15 cellular contexts compared by ENCODE assay signal in genomic region chr16:8696880-8697279, GRCh38. TPM values are rescaled to one million over a fixed set of nuclear protein-coding genes. Genes with fewer than 3 reads are reported as not detected.
DNase-seq lines count a peak whose midpoint lies in the region; ATAC-seq, FAIRE-seq and TF ChIP-seq lines count a peak whose summit lies in the region.
"Had no signal": no experiment of that assay in that cellular context is flagged by ENCODE, and none has a peak within 500 bp of the region (broad histone marks: within the 10 kb centered on the region; RNA-seq: fewer than 3 reads in every experiment).

No MANE protein-coding gene starts in this region.

- DNase-seq in CD4-positive, CD25-positive, alpha-beta regulatory T cell: no peak
- DNase-seq in T-helper 17 cell (no peak), HepG2 (ENCODE audit: low spot score) (no peak), neural crest cell (ENCODE audit: low read depth, low spot score) (no peak), smooth muscle cell (lab: John Stamatoyannopoulos, UW; ENCODE audit: unreplicated experiment) (no peak), activated T-cell treated with anti-CD3 and anti-CD28 coated beads for 4 hours (no peak)
- no peak for DNase-seq in activated naive CD8-positive, alpha-beta T cell treated with anti-CD3 and anti-CD28 coated beads, Interleukin-2, amount 50 U/mL, for 24 hours
- DNase-seq: ACHN; CD4-positive, alpha-beta T cell; DMS79 had no signal

- H3K27ac Mint-ChIP-seq in CD4-positive, CD25-positive, alpha-beta regulatory T cell: peak overlapping the region in 2 of 3 donors; percentile 67 to 71
- H3K27ac Mint-ChIP-seq in T-helper 17 cell (peak overlapping the region; percentile 14), neural crest cell (ENCODE audit: unreplicated experiment) (peak overlapping the region; percentile 67)
- no peak overlapping the region for H3K27ac Mint-ChIP-seq in activated naive CD8-positive, alpha-beta T cell treated with anti-CD3 and anti-CD28 coated beads, Interleukin-2, amount 50 U/mL, for 24 hours
- H3K27ac Mint-ChIP-seq: CD4-positive, alpha-beta T cell; GM23338 had no signal

- H3K9me3 Mint-ChIP-seq in CD4-positive, CD25-positive, alpha-beta regulatory T cell: no peaks in the 10 kb centered on the region
- H3K9me3 Mint-ChIP-seq in neural crest cell: no peaks in the 10 kb centered on the region
- H3K9me3 Mint-ChIP-seq in activated naive CD8-positive, alpha-beta T cell treated with anti-CD3 and anti-CD28 coated beads, Interleukin-2, amount 50 U/mL, for 24 hours: no peaks in the 10 kb centered on the region
- H3K9me3 Mint-ChIP-seq: CD4-positive, alpha-beta T cell; GM23338 had no signal

- no peaks in the 10 kb centered on the region for H3K9me3 ChIP-seq in CD4-positive, CD25-positive, alpha-beta regulatory T cell (ENCODE audit: control insufficient read depth in 2 of 2, low read length in 2 of 2)
- no peaks in the 10 kb centered on the region for H3K9me3 ChIP-seq in T-helper 17 cell (ENCODE audit: control insufficient read depth, low read length, poor library complexity, severe bottlenecking)
- no peaks in the 10 kb centered on the region for H3K9me3 ChIP-seq in HepG2 (ENCODE audit: low read length)
- H3K9me3 ChIP-seq in smooth muscle cell (replicated peaks; ENCODE audit: low read depth): no peaks in the 10 kb centered on the region
- H3K9me3 ChIP-seq: BLaER1 treated with 17β-estradiol and CSF1 and Interleukin-3, amounts not matched to agents 10 nM and 100 nM; HAP-1 had no signal

- no peak for ATAC-seq in CD4-positive, CD25-positive, alpha-beta regulatory T cell (ENCODE audit: low read depth in 2 of 2)
- ATAC-seq in T-helper 17 cell (no peak), HepG2 (no peak)
- no peak for ATAC-seq in activated naive CD8-positive, alpha-beta T cell treated with anti-CD3 and anti-CD28 coated beads, Interleukin-2, amount 50 U/mL, for 24 hours
- ATAC-seq: GM23338 had no signal

- H3K4me1 Mint-ChIP-seq in CD4-positive, CD25-positive, alpha-beta regulatory T cell: peaks cover 0 to 4% (median under 1%) of the 10 kb centered on the region in 4 donors
- H3K4me1 Mint-ChIP-seq in T-helper 17 cell: peaks cover 7% of the 10 kb centered on the region
- H3K4me1 Mint-ChIP-seq in neural crest cell: peaks cover 13% of the 10 kb centered on the region
- no peaks in the 10 kb centered on the region for H3K4me1 Mint-ChIP-seq in activated naive CD8-positive, alpha-beta T cell treated with anti-CD3 and anti-CD28 coated beads, Interleukin-2, amount 50 U/mL, for 24 hours

- H3K9ac ChIP-seq in HepG2 (ENCODE audit: insufficient read depth, low read depth, low read length): no peak overlapping the region
- H3K9ac ChIP-seq in smooth muscle cell (ENCODE audit: low read depth): no peak overlapping the region
- H3K9ac ChIP-seq: BLaER1 treated with 17β-estradiol and CSF1 and Interleukin-3, amounts not matched to agents 10 nM and 100 nM had no signal

- no peak for FAIRE-seq in HepG2 (lab: Jason Lieb, UNC)
- FAIRE-seq: GM12892 had no signal

- CTCF ChIA-PET in HepG2 (lab: Yijun Ruan, JAX; ENCODE audit: low intra/inter-chr PET ratio, low total read pairs): no interaction called here

- no peak overlapping the region for H3K4me3 Mint-ChIP-seq in CD4-positive, CD25-positive, alpha-beta regulatory T cell
- H3K4me3 Mint-ChIP-seq in T-helper 17 cell: no peak overlapping the region
- H3K4me3 Mint-ChIP-seq in neural crest cell: no peak overlapping the region
- H3K4me3 Mint-ChIP-seq in activated naive CD8-positive, alpha-beta T cell treated with anti-CD3 and anti-CD28 coated beads, Interleukin-2, amount 50 U/mL, for 24 hours: no peak overlapping the region
- H3K4me3 Mint-ChIP-seq: CD4-positive, alpha-beta T cell; GM23338 had no signal

- POLR2A ChIA-PET in HepG2 (lab: Yijun Ruan, JAX): no interaction called here

- BruUV-seq in HepG2 (replicated peaks; lab: Mats Ljungman, UMichigan): no TSS peak

- TF ChIP-seq CTCF in HepG2 (CRISPR knock-in tag; IDR thresholded peaks at IDR 0.05) (no peak), neural crest cell (conservative IDR thresholded peaks at IDR 0.05) (no peak), smooth muscle cell (IDR thresholded peaks at IDR 0.05; ENCODE audit: borderline replicate concordance, insufficient read depth, poor library complexity, severe bottlenecking) (no peak)

- H3K27me3 ChIP-seq in CD4-positive, CD25-positive, alpha-beta regulatory T cell (ENCODE audit: control insufficient read depth, insufficient read depth, low read length): no peaks in the 10 kb centered on the region
- H3K27me3 ChIP-seq in HepG2 (ENCODE audit: control insufficient read depth in 1 of 2, insufficient read depth in 2 of 2, low read length in 2 of 2) (no peaks in the 10 kb centered on the region), smooth muscle cell (ENCODE audit: low read depth) (no peaks in the 10 kb centered on the region)
- H3K27me3 ChIP-seq: BLaER1 treated with 17β-estradiol and CSF1 and Interleukin-3, amounts not matched to agents 10 nM and 100 nM had no signal

- H3K36me3 ChIP-seq in CD4-positive, CD25-positive, alpha-beta regulatory T cell (ENCODE audit: control insufficient read depth, insufficient read depth, low read length): no peaks in the 10 kb centered on the region
- peaks cover 4 to 5% of the 10 kb centered on the region in 2 experiments; a peak in 2 of 5 replicates for H3K36me3 ChIP-seq in HepG2 (replicated peaks in 1 of 2; ENCODE audit: control insufficient read depth in 1 of 2, insufficient read depth in 2 of 2, low read length in 2 of 2)
- H3K36me3 ChIP-seq in smooth muscle cell (ENCODE audit: low read depth): no peaks in the 10 kb centered on the region
- H3K36me3 ChIP-seq: HAP-1 had no signal

- H2AFZ ChIP-seq in HepG2 (ENCODE audit: low read length): no peak overlapping the region
- H2AFZ ChIP-seq in smooth muscle cell (ENCODE audit: low read depth): no peak overlapping the region
- H2AFZ ChIP-seq: GM23338 had no signal

- in situ Hi-C loops in HepG2 (cut with HindIII; ENCODE audit: extremely low pct_ligation_motif_present, low pct_unique_long_range_greater_than_20kb): no loop called here

- H3K4me2 ChIP-seq in HepG2 (ENCODE audit: low read depth, low read length) (no peak overlapping the region), smooth muscle cell (no peak overlapping the region)
- H3K4me2 ChIP-seq: BLaER1 treated with 17β-estradiol and CSF1 and Interleukin-3, amounts not matched to agents 10 nM and 100 nM; GM23338 had no signal

- H3K36me3 Mint-ChIP-seq in CD4-positive, CD25-positive, alpha-beta regulatory T cell: peaks cover 21% of the 10 kb centered on the region
- peaks cover 7% of the 10 kb centered on the region for H3K36me3 Mint-ChIP-seq in T-helper 17 cell (ENCODE audit: low read depth)
- H3K36me3 Mint-ChIP-seq in neural crest cell (ENCODE audit: low read depth): no peaks in the 10 kb centered on the region
- H3K36me3 Mint-ChIP-seq in activated naive CD8-positive, alpha-beta T cell treated with anti-CD3 and anti-CD28 coated beads, Interleukin-2, amount 50 U/mL, for 24 hours (ENCODE audit: low read depth): peaks cover 1% of the 10 kb centered on the region

- H3K27me3 Mint-ChIP-seq in CD4-positive, CD25-positive, alpha-beta regulatory T cell: no peaks in the 10 kb centered on the region
- H3K27me3 Mint-ChIP-seq in T-helper 17 cell (no peaks in the 10 kb centered on the region), neural crest cell (ENCODE audit: low read depth) (no peaks in the 10 kb centered on the region)
- H3K27me3 Mint-ChIP-seq in activated naive CD8-positive, alpha-beta T cell treated with anti-CD3 and anti-CD28 coated beads, Interleukin-2, amount 50 U/mL, for 24 hours: no peaks in the 10 kb centered on the region
- H3K27me3 Mint-ChIP-seq: CD4-positive, alpha-beta T cell had no signal

- 88% methylated on average over 12 of the region's 12 CpGs for WGBS in HepG2 (ENCODE audit: low lambda C conversion rate)
- WGBS in smooth muscle cell (ENCODE audit: low lambda C conversion rate): 82% methylated on average over 12 of the region's 12 CpGs

- intact Hi-C loops in HepG2 (cut with micrococcal nuclease; ENCODE audit: unreplicated experiment): no loop called here

- no peak overlapping the region for H3K4me3 ChIP-seq in CD4-positive, CD25-positive, alpha-beta regulatory T cell (ENCODE audit: low read depth, low read length)
- no peak overlapping the region for H3K4me3 ChIP-seq in HepG2 (replicated peaks in 1 of 3; ENCODE audit: insufficient read depth in 1 of 3, low read depth in 2 of 3, low read length in 3 of 3)
- H3K4me3 ChIP-seq in smooth muscle cell: no peak overlapping the region
- H3K4me3 ChIP-seq: BLaER1 treated with 17β-estradiol and CSF1 and Interleukin-3, amounts not matched to agents 10 nM and 100 nM; GM23338; HAP-1 had no signal

- no peaks in the 10 kb centered on the region for H4K20me1 ChIP-seq in HepG2 (ENCODE audit: insufficient read depth, low read length)
- H4K20me1 ChIP-seq in smooth muscle cell (ENCODE audit: low read depth): peaks cover 5% of the 10 kb centered on the region

- TF ChIP-seq RAD21 in HepG2 (CRISPR knock-in tag; IDR thresholded peaks at IDR 0.05): no peak

- no peak overlapping the region for H3K27ac ChIP-seq in CD4-positive, CD25-positive, alpha-beta regulatory T cell (ENCODE audit: insufficient read depth, low read length, poor library complexity, severe bottlenecking)
- no peak overlapping the region for H3K27ac ChIP-seq in HepG2 (ENCODE audit: extremely low read length, insufficient read depth, low read length)
- no peak overlapping the region for H3K27ac ChIP-seq in smooth muscle cell (ENCODE audit: low read depth)
- H3K27ac ChIP-seq: BLaER1 treated with 17β-estradiol and CSF1 and Interleukin-3, amounts not matched to agents 10 nM and 100 nM had no signal

- no peaks in the 10 kb centered on the region for H3K4me1 ChIP-seq in CD4-positive, CD25-positive, alpha-beta regulatory T cell (ENCODE audit: control insufficient read depth, insufficient read depth, low read length, poor library complexity, severe bottlenecking)
- H3K4me1 ChIP-seq in HepG2 (ENCODE audit: insufficient read depth, low read length) (peaks cover 60% of the 10 kb centered on the region), smooth muscle cell (ENCODE audit: low read depth) (no peaks in the 10 kb centered on the region)
- H3K4me1 ChIP-seq: BLaER1 treated with 17β-estradiol and CSF1 and Interleukin-3, amounts not matched to agents 10 nM and 100 nM; HAP-1 had no signal

- H3K79me2 ChIP-seq in HepG2 (ENCODE audit: insufficient read depth, low read length): no peaks in the 10 kb centered on the region
- H3K79me2 ChIP-seq in smooth muscle cell (ENCODE audit: low read depth): no peaks in the 10 kb centered on the region

- no peak for TF ChIP-seq POLR2A in HepG2 (IDR thresholded peaks at IDR 0.05; ENCODE audit: insufficient read depth in 1 of 2, low read depth in 2 of 2, low read length in 2 of 2)

- H3F3A ChIP-seq in smooth muscle cell (ENCODE audit: low read depth): no peaks in the 10 kb centered on the region

- TF ChIP-seq EP300 in HepG2 (IDR thresholded peaks at IDR 0.05; ENCODE audit: low read depth in 2 of 2, low read length in 2 of 2) (no peak), HepG2 (CRISPR knock-in tag; IDR thresholded peaks at IDR 0.05; ENCODE audit: borderline replicate concordance) (no peak)

RNA-seq across cellular contexts. Expression of gene ABAT, which starts 22.5 kb away (rescaled TPM):
- 13.9 TPM for total RNA-seq in CD4-positive, CD25-positive, alpha-beta regulatory T cell
- polyA plus RNA-seq in CD4-positive, CD25-positive, alpha-beta regulatory T cell: 1 to 10 TPM; 2.3 to 4.3 (median 2.8) TPM
- total RNA-seq in T-helper 17 cell (1 to 10 TPM; 8.7 to 9.5 TPM), HepG2 (2016; rRNA removed; fragmentation: Illumina TruSeq; extraction: Trizol) (97.3 and 123 TPM in 2 replicates), neural crest cell (35.2 and 36.5 TPM in 2 replicates), smooth muscle cell (9.2 and 11.9 TPM in 2 replicates)
- 9.7 and 10.7 TPM in 2 replicates for total RNA-seq in HepG2 (2016; cell fraction: cytosol; rRNA removed; fragmentation: Illumina TruSeq; extraction: Trizol; ENCODE audit: low read depth)
- 100 and 112 TPM in 2 replicates for total RNA-seq in HepG2 (2016; cell fraction: insoluble cytoplasmic fraction; rRNA removed; fragmentation: Illumina TruSeq; extraction: Trizol)
- 29.4 and 30.9 TPM in 2 replicates for total RNA-seq in HepG2 (2016; cell fraction: membrane; rRNA removed; fragmentation: Illumina TruSeq; extraction: Trizol)
- 61.8 and 69.4 TPM in 2 replicates for total RNA-seq in HepG2 (2016; cell fraction: nucleus; rRNA removed; fragmentation: Illumina TruSeq; extraction: Trizol)
- polyA plus RNA-seq in HepG2 (2011; rRNA removed) (47.6 and 55.0 TPM in 2 replicates), smooth muscle cell (10.6 and 11.3 TPM in 2 replicates)
- polyA plus RNA-seq in HepG2 (2011; cell fraction: cytosol; rRNA removed): 25.4 and 34.3 TPM in 2 replicates
- polyA plus RNA-seq in HepG2 (2011; cell fraction: nucleus; rRNA removed): 65.2 and 68.0 TPM in 2 replicates
- polyA plus RNA-seq in HepG2 (2012): 21.6 and 22.2 TPM in 2 replicates
- 5.7 and 5.8 TPM in 2 replicates for polyA plus RNA-seq in HepG2 (2016; cell fraction: cytosol; fragmentation: Illumina TruSeq; extraction: Trizol; ENCODE audit: low read depth)
- 116 and 128 TPM in 2 replicates for polyA plus RNA-seq in HepG2 (2016; cell fraction: insoluble cytoplasmic fraction; fragmentation: Illumina TruSeq; extraction: Trizol; ENCODE audit: low read depth)
- polyA plus RNA-seq in HepG2 (2016; cell fraction: membrane; fragmentation: Illumina TruSeq; extraction: Trizol; ENCODE audit: low read depth): 15.2 TPM in 2 replicates
- polyA plus RNA-seq in HepG2 (2016; cell fraction: nucleus; fragmentation: Illumina TruSeq; extraction: Trizol; ENCODE audit: insufficient read depth, low read depth): 101 and 108 TPM in 2 replicates
- 0.44 and 41.3 TPM in 2 replicates for polyA minus RNA-seq in HepG2 (2011; rRNA and poly(A)+ RNA removed; ENCODE audit: low replicate concordance)
- polyA minus RNA-seq in HepG2 (2011; cell fraction: cytosol; rRNA and poly(A)+ RNA removed): 24.2 and 32.3 TPM in 2 replicates
- 32.1 and 39.7 TPM in 2 replicates for polyA minus RNA-seq in HepG2 (2011; cell fraction: nucleus; rRNA and poly(A)+ RNA removed)
- total RNA-seq: HT1080 had no signal
